ENCODE assay signal across 1 cellular context in genomic region chr2:241770185-241770935, GRCh38.
TF ChIP-seq lines count a peak whose summit lies in the region.

No MANE protein-coding gene starts in this region.

TF ChIP-seq in HepG2, 621 proteins besides CTCF, POLR2A, EP300 and RAD21 (continued from another document and continues in another):
- TF ChIP-seq ZNF503 (CRISPR knock-in tag; IDR thresholded peaks at IDR 0.05) (peak; percentile 83), RELA (CRISPR knock-in tag; IDR thresholded peaks at IDR 0.05) (peak; percentile 80; the same call in 1 of the 2 replicates), ZNF724P (CRISPR knock-in tag; IDR thresholded peaks at IDR 0.05; ENCODE audit: borderline replicate concordance) (peak; percentile 54; the same call in 1 of the 2 replicates), MIXL1 (CRISPR knock-in tag; IDR thresholded peaks at IDR 0.05) (peak; percentile 77), ZNF280D (CRISPR knock-in tag; IDR thresholded peaks at IDR 0.05) (peak; percentile 71), ZNF329 (CRISPR knock-in tag; IDR thresholded peaks at IDR 0.05; ENCODE audit: low read depth) (peak; percentile 92), SKIL (CRISPR knock-in tag; IDR thresholded peaks at IDR 0.05; ENCODE audit: borderline replicate concordance) (peak; percentile 74), CHD2 (IDR thresholded peaks at IDR 0.05; ENCODE audit: low read depth, low read length) (0 out of 2 replicates have a peak, but pooled peaks have one; percentile 48), BORCS8-MEF2B (CRISPR knock-in tag; IDR thresholded peaks at IDR 0.05) (peak; percentile 76; the same call in 1 of the 2 replicates), SALL2 (CRISPR knock-in tag; IDR thresholded peaks at IDR 0.05) (peak; percentile 71; the same call in 1 of the 2 replicates), CAMTA2 (CRISPR knock-in tag; IDR thresholded peaks at IDR 0.05; ENCODE audit: borderline replicate concordance) (peak; percentile 45; the same call in 1 of the 2 replicates), HNRNPK (IDR thresholded peaks at IDR 0.05; ENCODE audit: low read depth, low read length, poor library complexity, severe bottlenecking) (peak; percentile 48), ZNF883 (CRISPR knock-in tag; IDR thresholded peaks at IDR 0.05; ENCODE audit: not compliant biosample characterization) (no peak), ZNF850 (CRISPR knock-in tag; conservative IDR thresholded peaks at IDR 0.05) (no peak), REPIN1 (CRISPR knock-in tag; IDR thresholded peaks at IDR 0.05; ENCODE audit: borderline replicate concordance, low read depth) (peak; percentile 85), CHCHD3 (CRISPR knock-in tag; IDR thresholded peaks at IDR 0.05) (no peak), ZNF501 (CRISPR knock-in tag; IDR thresholded peaks at IDR 0.05) (peak; percentile 42), ZNF615 (CRISPR knock-in tag; IDR thresholded peaks at IDR 0.05; ENCODE audit: borderline replicate concordance) (0 out of 2 replicates have a peak, but pooled peaks have one; percentile 37), ZBTB43 (CRISPR knock-in tag; conservative IDR thresholded peaks at IDR 0.05) (peak; percentile 87; the same call in 1 of the 2 replicates), ZNF333 (CRISPR knock-in tag; IDR thresholded peaks at IDR 0.05; ENCODE audit: borderline replicate concordance) (peak; percentile 88), DR1 (CRISPR knock-in tag; IDR thresholded peaks at IDR 0.05) (peak; percentile 93), ELF3 (CRISPR knock-in tag; IDR thresholded peaks at IDR 0.05) (peak; percentile 94), HMG20B (CRISPR knock-in tag; conservative IDR thresholded peaks at IDR 0.05) (peak; percentile 76; the same call in 1 of the 2 replicates), ZSCAN9 (CRISPR knock-in tag; IDR thresholded peaks at IDR 0.05; ENCODE audit: borderline replicate concordance) (peak; percentile 90), TAF15 (IDR thresholded peaks at IDR 0.05; ENCODE audit: low read depth, low read length, poor library complexity, severe bottlenecking) (no peak), CREB3 (CRISPR knock-in tag; IDR thresholded peaks at IDR 0.05) (peak; percentile 69), DMTF1 (CRISPR knock-in tag; IDR thresholded peaks at IDR 0.05) (no peak), E2F5 (CRISPR knock-in tag; conservative IDR thresholded peaks at IDR 0.05) (peak; percentile 56), ZGPAT (CRISPR knock-in tag; IDR thresholded peaks at IDR 0.05) (peak; percentile 83), JUND (CRISPR knock-in tag; IDR thresholded peaks at IDR 0.05) (peak; percentile 69), ZFP36L1 (CRISPR knock-in tag; IDR thresholded peaks at IDR 0.05) (no peak; the same call in none of the 2 replicates), CEBPG (CRISPR knock-in tag; IDR thresholded peaks at IDR 0.05) (peak; percentile 72), ZNF660 (CRISPR knock-in tag; IDR thresholded peaks at IDR 0.05; ENCODE audit: borderline replicate concordance, low read depth) (no peak), MEIS2 (CRISPR knock-in tag; IDR thresholded peaks at IDR 0.05) (peak; percentile 88), PCBP2 (optimal IDR thresholded peaks at IDR 0.05; ENCODE audit: low read depth, low read length, poor library complexity, severe bottlenecking) (no peak), ZNF572 (CRISPR knock-in tag; IDR thresholded peaks at IDR 0.05) (peak; percentile 94; the same call in 1 of the 2 replicates), MIER2 (CRISPR knock-in tag; IDR thresholded peaks at IDR 0.05) (peak; percentile 64; the same call in 1 of the 2 replicates), ZNF451 (CRISPR knock-in tag; IDR thresholded peaks at IDR 0.05) (peak; percentile 91; the same call in 1 of the 2 replicates), ZNF224 (CRISPR knock-in tag; IDR thresholded peaks at IDR 0.05) (peak; percentile 90), SMAD9 (CRISPR knock-in tag; IDR thresholded peaks at IDR 0.05) (peak; percentile 79), ZNF3 (CRISPR knock-in tag; IDR thresholded peaks at IDR 0.05) (no peak), ZFP62 (CRISPR knock-in tag; IDR thresholded peaks at IDR 0.05) (no peak), EHMT2 (IDR thresholded peaks at IDR 0.05; ENCODE audit: borderline replicate concordance, low read depth, low read length) (no peak), ZNF230 (CRISPR knock-in tag; IDR thresholded peaks at IDR 0.05) (no peak), ZNF101 (CRISPR knock-in tag; IDR thresholded peaks at IDR 0.05; ENCODE audit: borderline replicate concordance, low read depth) (no peak), STAT5B (CRISPR knock-in tag; IDR thresholded peaks at IDR 0.05) (peak; percentile 38; the same call in 1 of the 2 replicates), FOXP4 (CRISPR knock-in tag; IDR thresholded peaks at IDR 0.05) (peak; percentile 76), POLR2AphosphoS2 (IDR thresholded peaks at IDR 0.05; ENCODE audit: low read depth, low read length) (peak; percentile 60; the same call in 1 of the 2 replicates)
